Comparison of ENCODE assay signal across 24 cellular contexts in the genomic region with DNA sequence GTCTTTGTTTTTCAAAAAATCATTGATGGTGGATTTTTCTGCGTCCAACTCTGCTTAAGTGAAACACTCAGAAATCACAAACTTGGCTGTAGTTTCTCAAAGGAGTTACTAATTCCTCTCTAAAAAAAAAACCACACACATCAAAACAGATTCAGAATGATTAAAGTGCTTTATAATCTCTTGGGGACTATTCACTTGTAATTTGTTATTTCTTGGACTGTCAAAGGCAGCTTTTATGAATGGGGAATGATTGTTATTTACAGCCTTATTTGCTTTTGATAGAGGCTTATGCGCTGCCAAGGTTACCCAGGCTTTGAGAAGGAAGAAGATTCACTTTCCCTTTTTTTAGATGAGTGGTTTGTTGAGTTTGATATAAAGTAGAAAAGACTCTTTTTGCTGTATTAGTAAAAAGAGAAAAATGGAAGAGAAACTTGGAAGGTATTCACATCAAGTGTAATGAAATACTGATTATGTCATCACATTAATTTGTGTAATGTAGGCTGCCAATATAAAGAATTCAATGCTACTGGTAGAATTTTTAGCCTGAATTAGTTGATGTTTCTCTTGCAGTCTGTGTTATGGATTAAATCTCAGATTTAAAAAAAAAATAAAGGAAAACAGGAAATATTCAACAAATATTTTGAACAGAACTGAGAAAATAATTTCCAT.
"Had no signal": no experiment of that assay in that cellular context is flagged by ENCODE, and none has a peak within 500 bp of the region (broad histone marks: within the 10 kb centered on the region; RNA-seq: fewer than 3 reads in every experiment).

No MANE protein-coding gene starts in this region.

- H3K27me3 ChIP-seq: cardiac muscle cell, gastrocnemius medialis, pancreas, right atrium auricular region, tibial artery had no signal

- FAIRE-seq: endothelial cell of umbilical vein, islet of Langerhans, pancreas had no signal

- H3K36me3 ChIP-seq: cardiac muscle cell, gastrocnemius medialis, pancreas, right atrium auricular region, tibial artery had no signal

- DNase-seq: activated CD4-positive, alpha-beta memory T cell treated with anti-CD3 and anti-CD28 coated beads, Interleukin-2, amount 10 ng/mL, durations not matched to agents 7 days and 5 days; activated CD4-positive, alpha-beta T cell treated with anti-CD3 and anti-CD28 coated beads, Interleukin-2, amount 10 ng/mL, durations not matched to agents 24 days and 14 days; activated CD8-positive, alpha-beta memory T cell treated with anti-CD3 and anti-CD28 coated beads, Interleukin-2, amount 10 ng/mL, durations not matched to agents 7 days and 5 days; activated gamma-delta T cell; activated naive CD4-positive, alpha-beta T cell treated with anti-CD3 and anti-CD28 coated beads, Interleukin-2, amount 50 U/mL, for 16 hours; activated naive CD8-positive, alpha-beta T cell treated with anti-CD3 and anti-CD28 coated beads, Interleukin-2, amount 50 U/mL, for 24 hours; activated T-cell treated with anti-CD3 and anti-CD28 coated beads for 4 hours; dermis blood vessel endothelial cell; effector CD8-positive, alpha-beta T cell; gastrocnemius medialis; hippocampal formation; nephron progenitor cell; pancreas; psoas muscle; stimulated activated CD4-positive, alpha-beta T cell treated with anti-CD3 and anti-CD28 coated beads, Interleukin-1b, Interleukin-23, amount 100 ng/mL, for 48 hours; tibial artery had no signal

- H3K4me1 ChIP-seq: gastrocnemius medialis, pancreas, psoas muscle, right atrium auricular region had no signal

- H3K4me3 ChIP-seq: cardiac muscle cell, gastrocnemius medialis, pancreas, psoas muscle, right atrium auricular region, skin epidermis, tibial artery had no signal

- H3K9me3 ChIP-seq: gastrocnemius medialis, pancreas, psoas muscle, right atrium auricular region had no signal

- H3K27ac ChIP-seq: cardiac muscle cell, gastrocnemius medialis, pancreas, psoas muscle, right atrium auricular region, skin epidermis, tibial artery, VCaP had no signal

- ATAC-seq: activated CD4-positive, CD25-positive, alpha-beta regulatory T cell treated with anti-CD3 and anti-CD28 coated beads, Interleukin-2, amount 50 U/mL, for 24 hours; activated CD8-positive, alpha-beta memory T cell treated with anti-CD3 and anti-CD28 coated beads, Interleukin-2, amount 10 ng/mL, durations not matched to agents 7 days and 5 days; activated naive CD8-positive, alpha-beta T cell treated with anti-CD3 and anti-CD28 coated beads, Interleukin-2, amount 50 U/mL, for 24 hours; esophagus mucosa; gastrocnemius medialis; pancreas; psoas muscle had no signal
